28 cellular contexts compared by ENCODE assay signal in the genomic region with DNA sequence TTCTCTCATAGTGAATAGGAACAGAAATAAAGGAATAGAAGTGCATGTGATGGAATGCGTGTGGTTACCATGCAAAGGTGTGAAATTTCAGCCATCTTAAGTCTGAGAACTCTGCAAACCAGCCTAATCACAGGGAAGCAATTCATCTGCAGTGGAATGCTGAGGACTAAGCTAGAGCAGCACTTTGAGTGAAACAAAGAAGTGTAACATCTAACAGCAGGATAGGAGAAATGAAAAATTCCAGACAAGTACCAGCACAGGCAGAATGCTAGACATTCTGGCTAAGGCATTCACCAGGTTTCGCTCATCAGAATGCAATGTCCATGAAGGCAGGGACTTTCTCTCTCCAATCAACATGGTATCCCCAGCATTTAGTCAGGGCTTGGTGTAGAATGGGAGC.
"Had no signal": no experiment of that assay in that cellular context is flagged by ENCODE, and none has a peak within 500 bp of the region (broad histone marks: within the 10 kb centered on the region; RNA-seq: fewer than 3 reads in every experiment).

No MANE protein-coding gene starts in this region.

- H3K4me3 ChIP-seq: adrenal gland, ascending aorta, breast epithelium, coronary artery, dorsolateral prefrontal cortex, esophagus muscularis mucosa, gastroesophageal sphincter had no signal

- DNase-seq: activated CD4-positive, alpha-beta memory T cell treated with anti-CD3 and anti-CD28 coated beads for 36 hours; activated CD4-positive, alpha-beta T cell treated with anti-CD3 and anti-CD28 coated beads for 36 hours; activated CD4-positive, alpha-beta T cell treated with anti-CD3 and anti-CD28 coated beads, Interleukin-2, amount 10 ng/mL, durations not matched to agents 24 days and 14 days; activated CD4-positive, CD25-positive, alpha-beta regulatory T cell; activated CD4-positive, CD25-positive, alpha-beta regulatory T cell treated with anti-CD3 and anti-CD28 coated beads, Interleukin-2, amount 50 U/mL, for 72 hours; activated CD8-positive, alpha-beta memory T cell treated with anti-CD3 and anti-CD28 coated beads, Interleukin-2, amount 10 ng/mL, durations not matched to agents 7 days and 5 days; activated CD8-positive, alpha-beta memory T cell treated with anti-CD3 and anti-CD28 coated beads, Interleukin-2, amount 50 U/mL, for 4 hours; activated CD8-positive, alpha-beta T cell treated with anti-CD3 and anti-CD28 coated beads, Interleukin-2, amount 10 ng/mL, durations not matched to agents 7 days and 5 days; activated effector memory CD4-positive, alpha-beta T cell treated with anti-CD3 and anti-CD28 coated beads, Interleukin-2, amount 50 U/mL, for 16 hours; activated naive CD4-positive, alpha-beta T cell treated with anti-CD3 and anti-CD28 coated beads for 36 hours; activated naive CD8-positive, alpha-beta T cell treated with anti-CD3 and anti-CD28 coated beads for 36 hours; activated naive CD8-positive, alpha-beta T cell treated with anti-CD3 and anti-CD28 coated beads, Interleukin-2, amount 50 U/mL, for 24 hours; activated T-cell treated with anti-CD3 and anti-CD28 coated beads, Interleukin-2, amount 50 U/mL, for 1 hour; activated T-cell treated with anti-CD3 and anti-CD28 coated beads, Interleukin-2, amount 50 U/mL, for 48 hours; adrenal gland; dorsolateral prefrontal cortex; effector memory CD4-positive, alpha-beta T cell; endodermal cell; erythroblast; foreskin melanocyte; T-helper 1 cell; T-helper 17 cell; T1000 had no signal

- H3K27ac ChIP-seq: adrenal gland, ascending aorta, breast epithelium, coronary artery, dorsolateral prefrontal cortex, esophagus muscularis mucosa, gastroesophageal sphincter had no signal

- ATAC-seq: activated CD4-positive, alpha-beta T cell treated with anti-CD3 and anti-CD28 coated beads for 36 hours; activated CD8-positive, alpha-beta memory T cell treated with anti-CD3 and anti-CD28 coated beads, Interleukin-2, amount 10 ng/mL, durations not matched to agents 7 days and 5 days; activated CD8-positive, alpha-beta T cell treated with anti-CD3 and anti-CD28 coated beads, Interleukin-2, amount 10 ng/mL, durations not matched to agents 7 days and 5 days; activated naive CD8-positive, alpha-beta T cell treated with anti-CD3 and anti-CD28 coated beads, Interleukin-2, amount 50 U/mL, for 24 hours; gastroesophageal sphincter; T-helper 17 cell had no signal

- H3K36me3 ChIP-seq: adrenal gland, ascending aorta, breast epithelium, esophagus muscularis mucosa, gastroesophageal sphincter had no signal

- H3K9me3 ChIP-seq: adrenal gland, ascending aorta, breast epithelium, esophagus muscularis mucosa, gastroesophageal sphincter had no signal

- H3K27me3 ChIP-seq: adrenal gland, ascending aorta, breast epithelium had no signal

- H3K4me1 ChIP-seq: ascending aorta, breast epithelium, esophagus muscularis mucosa, gastroesophageal sphincter had no signal
